ENCODE assay signal across 8 cellular contexts in genomic region chr11:87878373-87878779, GRCh38.
DNase-seq lines count a peak whose midpoint lies in the region; ATAC-seq and TF ChIP-seq lines count a peak whose summit lies in the region.

No MANE protein-coding gene starts in this region.

- H3K4me3 Mint-ChIP-seq in stimulated activated effector memory CD8-positive, alpha-beta T cell treated with anti-CD3 and anti-CD28 coated beads, Interleukin-12 subunit alpha, Interleukin-12 subunit beta, amount 100 ng/mL, for 72 hours = no peak overlapping the region

- DNase-seq in GM06990 (ENCODE audit: extremely low read depth, insufficient read length) = no peak
- DNase-seq in NCI-H2029 (lab: John Stamatoyannopoulos, UW) = peak; percentile 9
- peak; percentile 73 for DNase-seq in dedifferentiated amniotic fluid mesenchymal stem cell (ENCODE audit: extremely low spot score)
- peak; percentile 37 for DNase-seq in non-pigmented ciliary epithelial cell (ENCODE audit: low read depth)
- no peak for DNase-seq in activated naive CD4-positive, alpha-beta T cell (lab: John Stamatoyannopoulos, UW)
- no peak for DNase-seq in stimulated activated effector memory CD8-positive, alpha-beta T cell treated with anti-CD3 and anti-CD28 coated beads, Interleukin-12 subunit alpha, Interleukin-12 subunit beta, amount 100 ng/mL, for 72 hours (ENCODE audit: low spot score in 2 of 2)

- TF ChIP-seq CTCF in GM06990 (IDR thresholded peaks at IDR 0.05; ENCODE audit: insufficient read depth, low read length, poor library complexity, severe bottlenecking) = peak; percentile 59

- no peak overlapping the region for H3K27ac Mint-ChIP-seq in stimulated activated effector memory CD8-positive, alpha-beta T cell treated with anti-CD3 and anti-CD28 coated beads, Interleukin-12 subunit alpha, Interleukin-12 subunit beta, amount 100 ng/mL, for 72 hours

- H3K4me3 ChIP-seq in GM06990 (replicated peaks; ENCODE audit: low read depth, low read length) = no peak overlapping the region

- ATAC-seq in HG03159 (IDR thresholded peaks at IDR 0.05; ENCODE audit: unreplicated experiment) = no peak
- no peak for ATAC-seq in HG03196 (IDR thresholded peaks at IDR 0.05; ENCODE audit: unreplicated experiment)
- ATAC-seq in stimulated activated effector memory CD8-positive, alpha-beta T cell treated with anti-CD3 and anti-CD28 coated beads, Interleukin-12 subunit alpha, Interleukin-12 subunit beta, amount 100 ng/mL, for 72 hours = no peak

- H3K27me3 ChIP-seq in GM06990 (replicated peaks; ENCODE audit: control insufficient read depth, insufficient read depth, low read length) = no peaks in the 10 kb centered on the region

- no peaks in the 10 kb centered on the region for H3K4me1 Mint-ChIP-seq in stimulated activated effector memory CD8-positive, alpha-beta T cell treated with anti-CD3 and anti-CD28 coated beads, Interleukin-12 subunit alpha, Interleukin-12 subunit beta, amount 100 ng/mL, for 72 hours

- no peaks in the 10 kb centered on the region for H3K36me3 ChIP-seq in GM06990 (ENCODE audit: control insufficient read depth, insufficient read depth, low read length)

- H3K9me3 Mint-ChIP-seq in stimulated activated effector memory CD8-positive, alpha-beta T cell treated with anti-CD3 and anti-CD28 coated beads, Interleukin-12 subunit alpha, Interleukin-12 subunit beta, amount 100 ng/mL, for 72 hours = no peaks in the 10 kb centered on the region

- no peaks in the 10 kb centered on the region for H3K36me3 Mint-ChIP-seq in stimulated activated effector memory CD8-positive, alpha-beta T cell treated with anti-CD3 and anti-CD28 coated beads, Interleukin-12 subunit alpha, Interleukin-12 subunit beta, amount 100 ng/mL, for 72 hours

Comparison
In these comparisons a context has a peak if more than half of its experiments do, and no peak if none do; other contexts are left out.
1. DNase-seq: peak in NCI-H2029 (single experiment), dedifferentiated amniotic fluid mesenchymal stem cell (single experiment) and non-pigmented ciliary epithelial cell (single experiment); none in GM06990 (single experiment), activated naive CD4-positive, alpha-beta T cell (0 of 4) and stimulated activated effector memory CD8-positive, alpha-beta T cell treated with anti-CD3 and anti-CD28 coated beads, Interleukin-12 subunit alpha, Interleukin-12 subunit beta, amount 100 ng/mL, for 72 hours (0 of 2).